Comparison of ENCODE assay signal across 1 cellular context in the genomic region with DNA sequence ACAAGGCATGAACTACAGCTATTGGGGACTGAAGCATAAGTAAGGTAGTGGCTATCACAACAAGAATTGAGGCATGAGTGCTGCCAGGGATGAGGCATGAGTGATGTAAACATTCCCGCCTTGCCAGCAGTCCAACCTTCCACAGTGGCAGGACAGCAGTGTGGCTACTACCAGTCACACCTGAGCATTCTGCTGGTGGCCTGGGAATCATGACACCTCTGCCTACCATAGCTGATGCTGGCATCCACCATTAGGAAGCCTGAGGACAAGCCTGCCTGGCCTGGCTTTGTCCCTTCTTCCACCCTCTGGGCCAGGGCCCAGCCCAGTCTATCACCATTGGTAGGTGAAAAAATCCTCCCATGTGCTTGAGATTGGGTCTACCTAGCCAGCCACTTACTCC.
TF ChIP-seq lines count a peak whose summit lies in the region.

No MANE protein-coding gene starts in this region.

TF ChIP-seq in H1, 55 proteins besides CTCF, POLR2A, EP300 and RAD21:
- TF ChIP-seq CTBP2 (IDR thresholded peaks at IDR 0.05; ENCODE audit: borderline replicate concordance, insufficient read depth, insufficient read length, low read length) (no peak), GABPA (IDR thresholded peaks at IDR 0.05; ENCODE audit: borderline replicate concordance, insufficient read depth, low read length) (no peak), SUZ12 (IDR thresholded peaks at IDR 0.05; ENCODE audit: low read length) (no peak), POLR2AphosphoS5 (IDR thresholded peaks at IDR 0.05; ENCODE audit: low read depth, low read length) (no peak), RBBP5 (IDR thresholded peaks at IDR 0.05; ENCODE audit: borderline replicate concordance, low read depth, low read length) (no peak), ZNF274 (IDR thresholded peaks at IDR 0.05; ENCODE audit: borderline replicate concordance, extremely low read depth, low read length) (no peak), BCL11A (IDR thresholded peaks at IDR 0.05; ENCODE audit: low read depth in 2 of 2, low read length in 2 of 2) (no peak), CHD2 (IDR thresholded peaks at IDR 0.05; ENCODE audit: low read length) (no peak), RFX5 (IDR thresholded peaks at IDR 0.05; ENCODE audit: borderline replicate concordance, low read depth, low read length) (no peak), SP1 (IDR thresholded peaks at IDR 0.05; ENCODE audit: low read depth, low read length) (no peak), SIRT6 (IDR thresholded peaks at IDR 0.05; ENCODE audit: low read length) (no peak), CEBPB (IDR thresholded peaks at IDR 0.05; ENCODE audit: low read depth, low read length) (no peak)
- TF ChIP-seq, protein P1, sequence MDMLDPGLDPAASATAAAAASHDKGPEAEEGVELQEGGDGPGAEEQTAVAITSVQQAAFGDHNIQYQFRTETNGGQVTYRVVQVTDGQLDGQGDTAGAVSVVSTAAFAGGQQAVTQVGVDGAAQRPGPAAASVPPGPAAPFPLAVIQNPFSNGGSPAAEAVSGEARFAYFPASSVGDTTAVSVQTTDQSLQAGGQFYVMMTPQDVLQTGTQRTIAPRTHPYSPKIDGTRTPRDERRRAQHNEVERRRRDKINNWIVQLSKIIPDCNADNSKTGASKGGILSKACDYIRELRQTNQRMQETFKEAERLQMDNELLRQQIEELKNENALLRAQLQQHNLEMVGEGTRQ (IDR thresholded peaks at IDR 0.05; ENCODE audit: low read length): no peak
